7 cellular contexts compared by ENCODE assay signal in the genomic region with DNA sequence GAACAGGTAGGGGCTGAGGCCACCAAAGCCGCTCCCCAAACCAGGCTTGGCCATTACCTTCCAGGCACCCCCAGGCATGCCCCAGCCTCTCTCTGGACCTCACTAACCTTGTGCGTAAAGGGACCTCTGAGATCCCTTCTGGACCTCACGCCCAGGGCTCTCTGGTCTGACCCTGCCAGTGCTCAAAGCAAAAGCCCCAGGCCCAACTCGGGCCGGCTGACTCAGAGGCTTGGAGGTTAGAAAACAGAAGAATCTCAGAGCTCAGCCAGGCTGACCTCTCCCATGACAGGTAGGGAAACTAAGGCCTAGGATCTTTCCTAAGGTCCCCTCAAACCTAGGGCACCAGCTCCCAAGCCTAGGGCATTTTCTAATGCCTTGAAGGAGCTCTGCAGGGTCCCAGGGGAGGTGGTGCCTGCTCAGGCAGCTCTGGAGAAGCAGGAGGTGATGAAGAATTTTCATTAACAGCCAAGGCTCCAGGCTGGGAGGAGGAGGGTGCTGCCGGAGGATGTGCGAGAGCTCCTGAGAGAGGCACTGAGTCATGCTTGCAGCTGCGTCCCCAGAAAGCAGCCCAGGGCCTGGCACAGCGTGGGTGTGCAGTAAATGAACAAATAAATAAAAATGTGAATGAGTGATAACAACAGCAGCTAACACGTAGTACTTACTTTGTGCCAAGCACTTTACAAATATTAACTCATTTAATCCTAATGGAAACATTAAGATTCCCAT. TPM values are rescaled to one million over a fixed set of nuclear protein-coding genes. Genes with fewer than 3 reads are reported as not detected.
A peak's percentile ranks its signal among the peaks of the same experiment; 100 is the strongest.
DNase-seq lines count a peak whose midpoint lies in the region; ATAC-seq, FAIRE-seq and TF ChIP-seq lines count a peak whose summit lies in the region.

No MANE protein-coding gene starts in this region.

- no peak for FAIRE-seq in D721Med (lab: Jason Lieb, UNC)

- peak overlapping the region; percentile 68 for H3K27ac ChIP-seq in IMR-90 (ENCODE audit: insufficient read depth, low read length)

- peak overlapping the region; percentile 60 for H2AK9ac ChIP-seq in IMR-90 (replicated peaks; ENCODE audit: low read depth, low read length, poor library complexity)

- peak overlapping the region; percentile 62; the same call in 1 of the 2 replicates for H4K91ac ChIP-seq in IMR-90 (ENCODE audit: insufficient read depth, low read depth, low read length)

- TF ChIP-seq POLR2A in IMR-90 (IDR thresholded peaks at IDR 0.05; ENCODE audit: low read depth, low read length): no peak

- peak overlapping the region; percentile 58 for H2BK120ac ChIP-seq in IMR-90 (ENCODE audit: low read depth, low read length)

- 0 out of 2 replicates have a peak overlapping the region, but pooled peaks have one; percentile 40 for H3K14ac ChIP-seq in IMR-90 (replicated peaks; ENCODE audit: low read depth, low read length)

- peaks cover 29% of the 10 kb centered on the region for H3K4me1 ChIP-seq in IMR-90 (ENCODE audit: control insufficient read depth, insufficient read depth, low read length)

- H3K4me2 ChIP-seq in IMR-90 (ENCODE audit: low read depth, low read length): peak overlapping the region; percentile 33; the same call in 1 of the 2 replicates

- no peak overlapping the region for H3K9ac ChIP-seq in IMR-90 (ENCODE audit: low read depth, low read length)

- H4K5ac ChIP-seq in IMR-90 (ENCODE audit: low read depth, low read length): no peak overlapping the region

- H4K8ac ChIP-seq in IMR-90 (ENCODE audit: low read depth in 2 of 2, low read length in 2 of 2): peak overlapping the region in 1 of 2 experiments; percentile 52; a peak in 1 of 4 replicates

- H4K20me1 ChIP-seq in IMR-90 (ENCODE audit: insufficient read depth, low read length): peaks cover 15% of the 10 kb centered on the region; the same call in 1 of the 2 replicates

- H2BK20ac ChIP-seq in IMR-90 (ENCODE audit: low read depth, low read length): peak overlapping the region; percentile 75

- H3K23ac ChIP-seq in IMR-90 (ENCODE audit: low read depth, low read length): no peak overlapping the region; the same call in 1 of the 2 replicates

- peak overlapping the region; percentile 54; the same call in 1 of the 2 replicates for H2AK5ac ChIP-seq in IMR-90 (ENCODE audit: low read depth, low read length)

- 0 out of 2 replicates have a peak, but pooled peaks have one; percentile 17 for TF ChIP-seq RAD21 in IMR-90 (IDR thresholded peaks at IDR 0.05; ENCODE audit: low read length)

- BruUV-seq in IMR-90 (replicated peaks; lab: Mats Ljungman, UMichigan): no TSS peak

- dilution Hi-C loops in IMR-90 (cut with HindIII; ENCODE audit: low sequenced_read_pairs, unreplicated experiment): no loop called here

- intact Hi-C loops in IMR-90 (cut with micrococcal nuclease): no loop called here

- no peak overlapping the region for H2BK15ac ChIP-seq in IMR-90 (ENCODE audit: low read depth, low read length)

- POLR2A ChIA-PET in IMR-90 (lab: Charles Lee; ENCODE audit: unreplicated experiment): no interaction called here

- DNase-seq in IMR-90: peak; percentile 97
- DNase-seq in activated T-cell treated with anti-CD3 and anti-CD28 coated beads, Interleukin-2, amount 50 U/mL, for 48 hours: peak; percentile 70 to 76
- peak; percentile 77 for DNase-seq in glomerular visceral epithelial cell (ENCODE audit: extremely low spot score)
- DNase-seq in stimulated activated CD4-positive, alpha-beta T cell treated with anti-CD3 and anti-CD28 coated beads, Interleukin-12 subunit alpha, Interleukin-12 subunit beta, amount 100 ng/mL, for 4 hours: peak; percentile 54
- no peak for DNase-seq in GM10266 (ENCODE audit: extremely low spot score)
- DNase-seq in D721Med (ENCODE audit: insufficient read length, low spot score): no peak

- H3K79me1 ChIP-seq in IMR-90 (ENCODE audit: low read depth in 1 of 2, low read length in 2 of 2): 0 out of 4 replicates have a peak, but pooled peaks cover 0 to 3% of the 10 kb centered on the region in 2 experiments

- TF ChIP-seq CTCF in IMR-90 (conservative IDR thresholded peaks at IDR 0.05; ENCODE audit: low read depth, low read length): no peak
- no peak for TF ChIP-seq CTCF in GM10266 (IDR thresholded peaks at IDR 0.05; ENCODE audit: control insufficient read depth, insufficient read depth, low read depth, missing control alignments)
- TF ChIP-seq CTCF in D721Med (IDR thresholded peaks at IDR 0.05; ENCODE audit: insufficient read depth, missing control alignments): no peak

- in situ Hi-C loops in IMR-90 (cut with MboI; ENCODE audit: low sequenced_read_pairs): loop anchor here (5.0 kb wide), 1 partner anchor 56 kb away; no protein-coding TSS in a partner anchor

- H3K4ac ChIP-seq in IMR-90 (ENCODE audit: low read depth, low read length): peak overlapping the region; percentile 67

- no peaks in the 10 kb centered on the region for H3K9me3 ChIP-seq in IMR-90 (ENCODE audit: control insufficient read depth, insufficient read depth, low read length)

- H3K56ac ChIP-seq in IMR-90 (ENCODE audit: extremely low read depth, insufficient read depth, low read length): peak overlapping the region; percentile 12; the same call in 1 of the 2 replicates

- WGBS in IMR-90 (ENCODE audit: extremely low coverage in 2 of 2, insufficient read length in 1 of 2), 2 experiments: 7% methylated on average over 2 of the region's 10 CpGs; no CpG with 5 or more reads in 1 of the 2 experiments

- ATAC-seq in IMR-90 (ENCODE audit: low read depth) (peak; percentile 79), GM18907 (IDR thresholded peaks at IDR 0.05; ENCODE audit: unreplicated experiment) (no peak)

- no peaks in the 10 kb centered on the region; the same call in 1 of the 2 replicates for H3K36me3 ChIP-seq in IMR-90 (ENCODE audit: control insufficient read depth, insufficient read depth, low read length)

- CTCF ChIA-PET in IMR-90 (lab: Yijun Ruan, JAX): interaction anchor here (0.8 to 2.4 kb wide), 4 partner anchors 46 to 63 kb away, joined by 3 to 9 read pairs (median 5); no protein-coding TSS in a partner anchor

- H2BK5ac ChIP-seq in IMR-90 (ENCODE audit: low read depth, low read length, poor library complexity, severe bottlenecking): peak overlapping the region; percentile 62

- peak overlapping the region; percentile 15; the same call in 1 of the 2 replicates for H3K18ac ChIP-seq in IMR-90 (ENCODE audit: low read depth, low read length)

- H3K9me1 ChIP-seq in IMR-90 (ENCODE audit: insufficient read depth, low read length): peaks cover 20% of the 10 kb centered on the region; the same call in 1 of the 2 replicates

- H3K4me3 ChIP-seq in IMR-90 (ENCODE audit: insufficient read depth, low read depth, low read length): no peak overlapping the region

- peak overlapping the region; percentile 82 for H2AFZ ChIP-seq in IMR-90 (replicated peaks; ENCODE audit: low read length, poor library complexity)

- H3K27me3 ChIP-seq in IMR-90 (ENCODE audit: control insufficient read depth, insufficient read depth, low read length): no peaks in the 10 kb centered on the region

TF ChIP-seq in IMR-90, 13 proteins besides CTCF, POLR2A, EP300 and RAD21:
- TF ChIP-seq NFE2L2 (IDR thresholded peaks at IDR 0.05; ENCODE audit: low read depth, low read length) (peak; percentile 68; the same call in 1 of the 2 replicates), MXI1 (IDR thresholded peaks at IDR 0.05; ENCODE audit: borderline replicate concordance, low read depth, low read length) (peak; percentile 32; the same call in 1 of the 2 replicates), RFX5 (IDR thresholded peaks at IDR 0.05; ENCODE audit: low read depth, low read length) (no peak), MAFK (IDR thresholded peaks at IDR 0.05; ENCODE audit: low read depth, low read length) (no peak), CHD1 (IDR thresholded peaks at IDR 0.05; ENCODE audit: low read depth, low read length) (no peak), BHLHE40 (IDR thresholded peaks at IDR 0.05; ENCODE audit: low read depth, low read length) (peak; percentile 66; the same call in 1 of the 2 replicates), CEBPB (IDR thresholded peaks at IDR 0.05; ENCODE audit: low read depth, low read length) (0 out of 2 replicates have a peak, but pooled peaks have one; percentile 20), MAZ (IDR thresholded peaks at IDR 0.05; ENCODE audit: borderline replicate concordance, low read depth, low read length) (peak; percentile 63; the same call in 1 of the 2 replicates), RCOR1 (IDR thresholded peaks at IDR 0.05; ENCODE audit: insufficient replicate concordance, low read length) (no peak), FOS (IDR thresholded peaks at IDR 0.05; ENCODE audit: low read depth, low read length) (peak; percentile 78), SMC3 (IDR thresholded peaks at IDR 0.05; ENCODE audit: low read depth, low read length) (no peak)
- TF ChIP-seq, protein P1, sequence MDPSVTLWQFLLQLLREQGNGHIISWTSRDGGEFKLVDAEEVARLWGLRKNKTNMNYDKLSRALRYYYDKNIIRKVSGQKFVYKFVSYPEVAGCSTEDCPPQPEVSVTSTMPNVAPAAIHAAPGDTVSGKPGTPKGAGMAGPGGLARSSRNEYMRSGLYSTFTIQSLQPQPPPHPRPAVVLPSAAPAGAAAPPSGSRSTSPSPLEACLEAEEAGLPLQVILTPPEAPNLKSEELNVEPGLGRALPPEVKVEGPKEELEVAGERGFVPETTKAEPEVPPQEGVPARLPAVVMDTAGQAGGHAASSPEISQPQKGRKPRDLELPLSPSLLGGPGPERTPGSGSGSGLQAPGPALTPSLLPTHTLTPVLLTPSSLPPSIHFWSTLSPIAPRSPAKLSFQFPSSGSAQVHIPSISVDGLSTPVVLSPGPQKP (IDR thresholded peaks at IDR 0.05; ENCODE audit: borderline replicate concordance, low read depth, low read length): no peak
- TF ChIP-seq, protein P2, sequence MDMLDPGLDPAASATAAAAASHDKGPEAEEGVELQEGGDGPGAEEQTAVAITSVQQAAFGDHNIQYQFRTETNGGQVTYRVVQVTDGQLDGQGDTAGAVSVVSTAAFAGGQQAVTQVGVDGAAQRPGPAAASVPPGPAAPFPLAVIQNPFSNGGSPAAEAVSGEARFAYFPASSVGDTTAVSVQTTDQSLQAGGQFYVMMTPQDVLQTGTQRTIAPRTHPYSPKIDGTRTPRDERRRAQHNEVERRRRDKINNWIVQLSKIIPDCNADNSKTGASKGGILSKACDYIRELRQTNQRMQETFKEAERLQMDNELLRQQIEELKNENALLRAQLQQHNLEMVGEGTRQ (IDR thresholded peaks at IDR 0.05; ENCODE audit: low read depth, low read length): no peak

RNA-seq across cellular contexts. Expression of a gene that starts 25.6 kb away (rescaled TPM):
- total RNA-seq in IMR-90 (2012; rRNA removed): 13.1 and 17.4 TPM in 2 replicates
- polyA plus RNA-seq in IMR-90 (2012; rRNA removed): 11.0 and 11.4 TPM in 2 replicates
- 11.9 and 16.6 TPM in 2 replicates for polyA plus RNA-seq in IMR-90 (2012; cell fraction: cytosol; rRNA removed)
- polyA plus RNA-seq in IMR-90 (2012; cell fraction: nucleus; rRNA removed; ENCODE audit: low replicate concordance): 9.6 and 12.8 TPM in 2 replicates

Comparison
In these comparisons a context has a peak if more than half of its experiments do, and no peak if none do; other contexts are left out.
1. DNase-seq: peak in IMR-90 (single experiment), activated T-cell treated with anti-CD3 and anti-CD28 coated beads, Interleukin-2, amount 50 U/mL, for 48 hours (2 of 2), glomerular visceral epithelial cell (single experiment) and stimulated activated CD4-positive, alpha-beta T cell treated with anti-CD3 and anti-CD28 coated beads, Interleukin-12 subunit alpha, Interleukin-12 subunit beta, amount 100 ng/mL, for 4 hours (single experiment); none in GM10266 (single experiment) and D721Med (single experiment).